14 cellular contexts compared by ENCODE assay signal in the genomic region with DNA sequence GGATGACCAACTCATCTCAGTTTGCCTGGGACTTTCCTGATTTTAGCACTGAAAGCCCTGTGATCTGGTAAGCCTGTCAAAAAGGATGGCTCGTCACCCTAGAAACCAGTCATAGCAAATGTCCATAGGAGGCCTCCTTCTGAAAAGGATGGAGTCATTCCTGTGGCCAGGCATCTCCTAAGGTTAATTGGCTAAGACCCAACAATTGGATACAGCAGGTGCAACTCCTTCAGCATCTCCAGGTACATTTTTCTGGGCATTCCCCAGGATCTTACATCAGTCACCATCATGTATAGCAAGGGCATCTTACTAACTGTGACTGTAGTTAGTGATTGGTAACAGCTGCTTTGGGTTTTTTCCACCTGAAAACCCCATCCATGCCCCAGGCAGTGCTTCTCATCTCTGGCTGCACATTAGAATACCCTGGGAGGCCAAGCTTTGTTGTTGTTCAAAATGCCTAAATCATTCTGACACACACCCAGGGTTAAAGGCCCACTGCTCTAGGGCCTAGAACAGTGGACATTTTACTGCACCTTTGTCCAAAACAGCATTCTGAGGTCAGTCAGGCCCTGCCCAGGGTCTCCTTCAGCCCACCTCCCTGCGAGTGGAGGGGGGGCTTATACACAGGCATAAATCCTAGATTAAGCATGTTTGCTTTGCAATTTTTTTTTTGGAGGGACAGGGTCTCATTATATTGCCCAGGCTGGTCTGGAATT. TPM values are rescaled to one million over a fixed set of nuclear protein-coding genes. Genes with fewer than 3 reads are reported as not detected.
DNase-seq lines count a peak whose midpoint lies in the region; ATAC-seq and TF ChIP-seq lines count a peak whose summit lies in the region.
"Had no signal": no experiment of that assay in that cellular context is flagged by ENCODE, and none has a peak within 500 bp of the region (broad histone marks: within the 10 kb centered on the region; RNA-seq: fewer than 3 reads in every experiment).

No MANE protein-coding gene starts in this region.

- ATAC-seq in GM19397 (IDR thresholded peaks at IDR 0.05; ENCODE audit: unreplicated experiment) (peak; percentile 66), HG02840 (IDR thresholded peaks at IDR 0.05; ENCODE audit: low FRiP score, unreplicated experiment) (peak; percentile 62), PC-3 (no peak)
- ATAC-seq: activated CD8-positive, alpha-beta T cell treated with anti-CD3 and anti-CD28 coated beads, Interleukin-2, amount 10 ng/mL, durations not matched to agents 7 days and 5 days had no signal

- H3K4me2 ChIP-seq in PC-3 (ENCODE audit: low read length) = no peak overlapping the region

- H3K79me2 ChIP-seq in PC-3 (ENCODE audit: low read length) = no peaks in the 10 kb centered on the region
- H3K79me2 ChIP-seq: parathyroid adenoma had no signal

- H3K4me3 ChIP-seq in PC-3 (ENCODE audit: low read length) (no peak overlapping the region), thyroid gland (replicated peaks in 1 of 3) (no peak overlapping the region)

- 93 to 97% methylated on average over 2 of the region's 2 CpGs for WGBS in thyroid gland, 2 donors

- intact Hi-C loops in PC-3 (cut with micrococcal nuclease) = loop anchor here (10.0 kb wide), 1 partner anchor 331 kb away; no protein-coding TSS in a partner anchor
- intact Hi-C loops in thyroid gland (cut with DNase I) = no loop called here

- H3K9me2 ChIP-seq in PC-3 (replicated peaks; ENCODE audit: low read length) = no peaks in the 10 kb centered on the region

- POLR2A ChIA-PET in PC-3 (lab: Charles Lee; ENCODE audit: unreplicated experiment) = interaction anchor here (0.9 kb wide), 1 partner anchor 86 kb away, joined by 6 read pairs; no protein-coding TSS in a partner anchor

- H3K4me1 ChIP-seq in PC-3 (ENCODE audit: insufficient read depth, low read length) (peaks cover under 1% of the 10 kb centered on the region), thyroid gland (peaks cover under 1 to 5% of the 10 kb centered on the region in 2 donors)
- H3K4me1 ChIP-seq: parathyroid adenoma had no signal

- H4K20me1 ChIP-seq in PC-3 (ENCODE audit: low read length) = no peaks in the 10 kb centered on the region

- H3K9ac ChIP-seq in PC-3 (ENCODE audit: low read length) = no peak overlapping the region
- H3K9ac ChIP-seq: parathyroid adenoma had no signal

- H3K27me3 ChIP-seq in PC-3 (ENCODE audit: low read length) (no peaks in the 10 kb centered on the region), thyroid gland (no peaks in the 10 kb centered on the region)

- no peaks in the 10 kb centered on the region for H3F3A ChIP-seq in PC-3 (ENCODE audit: low read length, unreplicated experiment)

- TF ChIP-seq POLR2A in thyroid gland (IDR thresholded peaks at IDR 0.05) = no peak

- no peak for TF ChIP-seq CTCF in PC-3 (conservative IDR thresholded peaks at IDR 0.05; ENCODE audit: low read depth, low read length)
- no peak for TF ChIP-seq CTCF in thyroid gland (IDR thresholded peaks at IDR 0.05)

- BruUV-seq in PC-3 (replicated peaks; lab: Mats Ljungman, UMichigan) = no TSS peak

- peak; percentile 34 for DNase-seq in ELF-1 (ENCODE audit: low read depth, low spot score)
- peak; percentile 80 for DNase-seq in M059J (ENCODE audit: low read depth)
- DNase-seq in SK-N-DZ (ENCODE audit: low spot score) = no peak
- DNase-seq in PC-3 = no peak
- no peak for DNase-seq in thyroid gland
- DNase-seq in NCI-H345 treated with DMSO at 0.1 percent for 48 hours (lab: John Stamatoyannopoulos, UW; ENCODE audit: unreplicated experiment) = no peak
- DNase-seq: activated CD8-positive, alpha-beta T cell treated with anti-CD3 and anti-CD28 coated beads, Interleukin-2, amount 10 ng/mL, durations not matched to agents 7 days and 5 days; DMS53; NCI-H2227 treated with DMSO at 0.1 percent for 48 hours had no signal

- H2AFZ ChIP-seq in PC-3 (ENCODE audit: low read length) = no peak overlapping the region
- H2AFZ ChIP-seq: parathyroid adenoma had no signal

- H3K27ac ChIP-seq in PC-3 (ENCODE audit: low read length) (no peak overlapping the region), thyroid gland (no peak overlapping the region)
- H3K27ac ChIP-seq: parathyroid adenoma had no signal

- no peaks in the 10 kb centered on the region for H3K9me3 ChIP-seq in PC-3 (ENCODE audit: low read length)
- no peaks in the 10 kb centered on the region for H3K9me3 ChIP-seq in thyroid gland

- CTCF ChIA-PET in PC-3 (lab: Charles Lee) = no interaction called here

- H3K36me3 ChIP-seq in PC-3 (ENCODE audit: low read depth, low read length) = no peaks in the 10 kb centered on the region
- H3K36me3 ChIP-seq in thyroid gland = no peaks in the 10 kb centered on the region

RNA-seq across cellular contexts. Expression of a gene that starts 28.3 kb away (rescaled TPM):
- total RNA-seq in M059J (2014; rRNA removed; shearing (Covaris generic)) = 2.1 and 7.0 TPM in 2 replicates
- polyA plus RNA-seq in SK-N-DZ (2014; cell fraction: cytosol; rRNA removed) = not detected in 2 replicates
- polyA plus RNA-seq in SK-N-DZ (2014; cell fraction: nucleus; rRNA removed) = 0.41 TPM in 1 of 2 replicates, not detected in the other
- total RNA-seq in PC-3 (2014; rRNA removed) (not detected in 2 replicates), thyroid gland (100 to 1,000 TPM in 1 of 4 donors, 10 to 100 TPM in 3; 21.3 to 226 (median 49.4) TPM)
- total RNA-seq: activated CD8-positive, alpha-beta T cell treated with anti-CD3 and anti-CD28 coated beads, Interleukin-2, amount 10 ng/mL, durations not matched to agents 7 days and 5 days; H4; mononuclear cell had no signal

Comparison
In these comparisons a context has a peak if more than half of its experiments do, and no peak if none do; other contexts are left out.
1. DNase-seq: peak in ELF-1 (single experiment) and M059J (single experiment); none in SK-N-DZ (single experiment), PC-3 (single experiment), thyroid gland (0 of 2) and NCI-H345 treated with DMSO at 0.1 percent for 48 hours (single experiment).